In genomic region chr21:17436626-17437111, GRCh38 we compare ENCODE assay signal across 15 cellular contexts.
DNase-seq lines count a peak whose midpoint lies in the region; ATAC-seq and TF ChIP-seq lines count a peak whose summit lies in the region.
"Had no signal": no experiment of that assay in that cellular context is flagged by ENCODE, and none has a peak within 500 bp of the region (broad histone marks: within the 10 kb centered on the region; RNA-seq: fewer than 3 reads in every experiment).

No MANE protein-coding gene starts in this region.

- H3K4me3 Mint-ChIP-seq in mesothelial cell of epicardium (no peak overlapping the region), type B pancreatic cell (peak overlapping the region; percentile 31)
- H3K4me3 Mint-ChIP-seq: activated naive CD4-positive, alpha-beta T cell treated with anti-CD3 and anti-CD28 coated beads for 36 hours; natural killer cell treated with Interleukin-12 subunit alpha and Interleukin-12 subunit beta and Interleukin-15 and Interleukin-18, amount 100 ng/mL, for 72 hours; T-helper 2 cell treated with Interferon-gamma antibody and Interleukin-4, amounts not matched to agents 5 μg/mL and 100 μg/mL, for 36 hours had no signal

- H3K27ac ChIP-seq in dorsolateral prefrontal cortex: peak overlapping the region in 56 of 59 donors; percentile 8 to 91 (median 78)
- H3K27ac ChIP-seq: upper lobe of right lung had no signal

- H3K36me3 Mint-ChIP-seq in mesothelial cell of epicardium (no peaks in the 10 kb centered on the region), type B pancreatic cell (no peaks in the 10 kb centered on the region)
- H3K36me3 Mint-ChIP-seq: natural killer cell treated with Interleukin-12 subunit alpha and Interleukin-12 subunit beta and Interleukin-15 and Interleukin-18, amount 100 ng/mL, for 72 hours had no signal

- H3K4me1 Mint-ChIP-seq in mesothelial cell of epicardium: peaks cover 48% of the 10 kb centered on the region
- H3K4me1 Mint-ChIP-seq in type B pancreatic cell (ENCODE audit: unreplicated experiment): peaks cover 54% of the 10 kb centered on the region

- DNase-seq in NCI-H524 (lab: John Stamatoyannopoulos, UW) (peak; percentile 14 to 58), NCI-H524 treated with DMSO at 0.1 percent for 48 hours (lab: John Stamatoyannopoulos, UW) (no peak), dorsolateral prefrontal cortex (no peak), mesothelial cell of epicardium (ENCODE audit: low spot score in 2 of 2, unreplicated experiment in 2 of 2) (no peak), type B pancreatic cell (ENCODE audit: extremely low spot score, unreplicated experiment) (no peak)
- no peak for DNase-seq in stimulated activated CD4-positive, alpha-beta T cell treated with anti-CD3 and anti-CD28 coated beads, Interleukin-4, amount 100 ng/mL, for 1 hour
- DNase-seq in stimulated activated naive CD4-positive, alpha-beta T cell (lab: John Stamatoyannopoulos, UW): no peak
- DNase-seq: activated CD8-positive, alpha-beta memory T cell treated with anti-CD3 and anti-CD28 coated beads for 24 hours; activated naive CD4-positive, alpha-beta T cell treated with anti-CD3 and anti-CD28 coated beads for 36 hours; NCI-H2171; upper lobe of right lung had no signal

- H3K27ac Mint-ChIP-seq in mesothelial cell of epicardium: peak overlapping the region; percentile 81
- peak overlapping the region; percentile 45 for H3K27ac Mint-ChIP-seq in type B pancreatic cell
- H3K27ac Mint-ChIP-seq: activated naive CD4-positive, alpha-beta T cell treated with anti-CD3 and anti-CD28 coated beads for 36 hours; natural killer cell treated with Interleukin-12 subunit alpha and Interleukin-12 subunit beta and Interleukin-15 and Interleukin-18, amount 100 ng/mL, for 72 hours; T-helper 2 cell treated with Interferon-gamma antibody and Interleukin-4, amounts not matched to agents 5 μg/mL and 100 μg/mL, for 36 hours had no signal

- H3K27me3 ChIP-seq in dorsolateral prefrontal cortex: no peaks in the 10 kb centered on the region
- H3K27me3 ChIP-seq: upper lobe of right lung had no signal

- intact Hi-C loops in dorsolateral prefrontal cortex (cut with DNase I): no loop called here

- no peak for ATAC-seq in esophagus mucosa
- ATAC-seq: natural killer cell treated with Interleukin-12 subunit alpha and Interleukin-12 subunit beta and Interleukin-15 and Interleukin-18, amount 100 ng/mL, for 72 hours; Panc1; upper lobe of right lung had no signal

- no peaks in the 10 kb centered on the region for H3K9me3 Mint-ChIP-seq in mesothelial cell of epicardium
- H3K9me3 Mint-ChIP-seq in type B pancreatic cell: no peaks in the 10 kb centered on the region
- H3K9me3 Mint-ChIP-seq: activated naive CD4-positive, alpha-beta T cell treated with anti-CD3 and anti-CD28 coated beads for 36 hours; natural killer cell treated with Interleukin-12 subunit alpha and Interleukin-12 subunit beta and Interleukin-15 and Interleukin-18, amount 100 ng/mL, for 72 hours; T-helper 2 cell treated with Interferon-gamma antibody and Interleukin-4, amounts not matched to agents 5 μg/mL and 100 μg/mL, for 36 hours had no signal

- no peak for TF ChIP-seq CTCF in dorsolateral prefrontal cortex (IDR thresholded peaks at IDR 0.05 in 54 of 56, conservative IDR thresholded peaks at IDR 0.05 in 2 of 56; ENCODE audit: low read depth in 1 of 56, partially characterized antibody in 56 of 56)
- no peak for TF ChIP-seq CTCF in mesothelial cell of epicardium (IDR thresholded peaks at IDR 0.05; ENCODE audit: unreplicated experiment)
- TF ChIP-seq CTCF in type B pancreatic cell (conservative IDR thresholded peaks at IDR 0.05): no peak

- H3K4me3 ChIP-seq in dorsolateral prefrontal cortex: no peak overlapping the region
- H3K4me3 ChIP-seq: upper lobe of right lung had no signal

- no peaks in the 10 kb centered on the region for H3K27me3 Mint-ChIP-seq in mesothelial cell of epicardium (ENCODE audit: low read depth)
- no peaks in the 10 kb centered on the region for H3K27me3 Mint-ChIP-seq in type B pancreatic cell

Comparison
In these comparisons a context has a peak if more than half of its experiments do, and no peak if none do; other contexts are left out.
1. DNase-seq: peak in NCI-H524 (2 of 2); none in NCI-H524 treated with DMSO at 0.1 percent for 48 hours (single experiment), dorsolateral prefrontal cortex (0 of 10), mesothelial cell of epicardium (0 of 2), type B pancreatic cell (single experiment), stimulated activated CD4-positive, alpha-beta T cell treated with anti-CD3 and anti-CD28 coated beads, Interleukin-4, amount 100 ng/mL, for 1 hour (single experiment) and stimulated activated naive CD4-positive, alpha-beta T cell (0 of 6).